1 cellular context compared by ENCODE assay signal in the genomic region with DNA sequence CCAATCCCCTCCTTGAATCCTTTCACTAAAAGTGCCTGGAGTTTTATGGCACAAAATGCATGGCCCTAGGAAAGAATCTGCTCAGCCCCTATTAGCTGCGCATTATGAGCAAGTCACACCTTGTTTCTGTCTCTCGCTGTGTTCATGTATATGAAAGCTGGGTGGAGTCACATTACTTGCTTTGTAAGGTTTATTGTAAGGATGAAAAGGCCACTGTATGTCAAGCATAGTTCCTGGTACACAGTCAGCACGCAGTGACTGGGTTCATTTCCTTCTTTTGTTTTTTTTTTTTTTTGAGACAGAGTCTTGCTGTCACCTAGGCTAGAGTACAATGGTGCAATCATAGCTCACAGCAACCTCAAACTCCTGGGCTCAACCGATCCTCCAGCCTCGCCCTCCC.
TF ChIP-seq lines count a peak whose summit lies in the region.

No MANE protein-coding gene starts in this region.

TF ChIP-seq in SK-N-SH, 30 proteins besides CTCF, POLR2A, EP300 and RAD21 (continued from another document):
- TF ChIP-seq, protein P1, sequence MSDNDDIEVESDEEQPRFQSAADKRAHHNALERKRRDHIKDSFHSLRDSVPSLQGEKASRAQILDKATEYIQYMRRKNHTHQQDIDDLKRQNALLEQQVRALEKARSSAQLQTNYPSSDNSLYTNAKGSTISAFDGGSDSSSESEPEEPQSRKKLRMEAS (IDR thresholded peaks at IDR 0.05; ENCODE audit: low read depth) = no peak
- TF ChIP-seq RFX5 (IDR thresholded peaks at IDR 0.05; ENCODE audit: low read length) = no peak
- TF ChIP-seq YY1 (IDR thresholded peaks at IDR 0.05; ENCODE audit: low read depth) = no peak
- TF ChIP-seq TEAD4 (IDR thresholded peaks at IDR 0.05; ENCODE audit: borderline replicate concordance, insufficient read depth) = no peak
- no peak for TF ChIP-seq TCF12 (IDR thresholded peaks at IDR 0.05)
- no peak for TF ChIP-seq EZH2phosphoT487 (IDR thresholded peaks at IDR 0.05; ENCODE audit: borderline replicate concordance, low read depth)
- TF ChIP-seq SIN3A (IDR thresholded peaks at IDR 0.05; ENCODE audit: borderline replicate concordance, low read depth, low read length) = no peak
- TF ChIP-seq POLR2AphosphoS5 (IDR thresholded peaks at IDR 0.05; ENCODE audit: low read depth, low read length) = no peak
- no peak for TF ChIP-seq FOXJ3 (CRISPR knock-in tag; IDR thresholded peaks at IDR 0.05)
- TF ChIP-seq FOSL2 (IDR thresholded peaks at IDR 0.05; ENCODE audit: borderline replicate concordance, low read depth) = no peak
- no peak for TF ChIP-seq CHD2 (IDR thresholded peaks at IDR 0.05; ENCODE audit: low read length, partially characterized antibody)
- TF ChIP-seq, protein P2, sequence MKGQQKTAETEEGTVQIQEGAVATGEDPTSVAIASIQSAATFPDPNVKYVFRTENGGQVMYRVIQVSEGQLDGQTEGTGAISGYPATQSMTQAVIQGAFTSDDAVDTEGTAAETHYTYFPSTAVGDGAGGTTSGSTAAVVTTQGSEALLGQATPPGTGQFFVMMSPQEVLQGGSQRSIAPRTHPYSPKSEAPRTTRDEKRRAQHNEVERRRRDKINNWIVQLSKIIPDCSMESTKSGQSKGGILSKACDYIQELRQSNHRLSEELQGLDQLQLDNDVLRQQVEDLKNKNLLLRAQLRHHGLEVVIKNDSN (IDR thresholded peaks at IDR 0.05; ENCODE audit: borderline replicate concordance, low read depth) = no peak
- TF ChIP-seq ELF1 (IDR thresholded peaks at IDR 0.05) = no peak
- no peak for TF ChIP-seq GABPA (IDR thresholded peaks at IDR 0.05; ENCODE audit: low read depth)
- no peak for TF ChIP-seq NRF1 (IDR thresholded peaks at IDR 0.05; ENCODE audit: low read depth, low read length)
